Comparison of ENCODE assay signal across 12 cellular contexts in genomic region chrX:46710425-46710824, GRCh38. TPM values are rescaled to one million over a fixed set of nuclear protein-coding genes. Genes with fewer than 3 reads are reported as not detected.
DNase-seq lines count a peak whose midpoint lies in the region; ATAC-seq, FAIRE-seq and TF ChIP-seq lines count a peak whose summit lies in the region.
"Had no signal": no experiment of that assay in that cellular context is flagged by ENCODE, and none has a peak within 500 bp of the region (broad histone marks: within the 10 kb centered on the region; RNA-seq: fewer than 3 reads in every experiment).

No MANE protein-coding gene starts in this region.

- CTCF ChIA-PET in activated naive CD4-positive, alpha-beta T cell treated with anti-CD3 and anti-CD28 coated beads for 36 hours (lab: Charles Lee), result no interaction called here
- CTCF ChIA-PET in PC-9 (lab: Charles Lee) (no interaction called here), endothelial cell of umbilical vein (lab: Charles Lee) (no interaction called here)

- H3K9me2 ChIP-seq in PC-9 (ENCODE audit: insufficient read depth), result no peaks in the 10 kb centered on the region

- no TSS peak for BruUV-seq in PC-9 (replicated peaks; lab: Mats Ljungman, UMichigan)
- no TSS peak for BruUV-seq in endothelial cell of umbilical vein (replicated peaks; lab: Mats Ljungman, UMichigan)

- POLR2A ChIA-PET in PC-9 (lab: Charles Lee; ENCODE audit: unreplicated experiment), result no interaction called here
- POLR2A ChIA-PET in endothelial cell of umbilical vein (lab: Charles Lee), result no interaction called here

- H3K36me3 Mint-ChIP-seq in activated naive CD4-positive, alpha-beta T cell treated with anti-CD3 and anti-CD28 coated beads for 36 hours (ENCODE audit: low read depth), result no peaks in the 10 kb centered on the region
- H3K36me3 Mint-ChIP-seq: CD4-positive, CD25-positive, alpha-beta regulatory T cell had no signal

- dilution Hi-C loops in endothelial cell of umbilical vein (cut with MboI; ENCODE audit: extremely low pct_ligation_motif_present, low sequenced_read_pairs), result no loop called here

- intact Hi-C loops in activated naive CD4-positive, alpha-beta T cell treated with anti-CD3 and anti-CD28 coated beads for 36 hours (cut with micrococcal nuclease), result loop anchor here (5.0 kb wide), 3 partner anchors 37 to 82 kb away; no protein-coding TSS in a partner anchor
- intact Hi-C loops in PC-9 (cut with micrococcal nuclease; ENCODE audit: unreplicated experiment), result no loop called here
- intact Hi-C loops in endothelial cell of umbilical vein (cut with micrococcal nuclease), result no loop called here
- intact Hi-C loops in psoas muscle (cut with DNase I), result no loop called here
- intact Hi-C loops in left cardiac atrium (cut with DNase I), result no loop called here

- no peak for TF ChIP-seq POLR2A in endothelial cell of umbilical vein (IDR thresholded peaks at IDR 0.05; ENCODE audit: low read depth, low read length)

- peak overlapping the region; percentile 49 for H3K27ac ChIP-seq in PC-9
- H3K27ac ChIP-seq in endothelial cell of umbilical vein (ENCODE audit: insufficient read depth, low read depth, low read length), result no peak overlapping the region
- H3K27ac ChIP-seq in psoas muscle, result no peak overlapping the region

- H3K4me2 ChIP-seq in PC-9, result 0 out of 2 replicates have a peak overlapping the region, but pooled peaks have one; percentile 31
- no peak overlapping the region for H3K4me2 ChIP-seq in endothelial cell of umbilical vein (ENCODE audit: insufficient read depth, low read length)

- peak; percentile 17 for DNase-seq in activated naive CD4-positive, alpha-beta T cell treated with anti-CD3 and anti-CD28 coated beads for 36 hours
- DNase-seq in activated naive CD4-positive, alpha-beta T cell (lab: John Stamatoyannopoulos, UW), result no peak
- peak in 1 of 2 experiments; percentile 61 for DNase-seq in PC-9
- no peak for DNase-seq in endothelial cell of umbilical vein (ENCODE audit: low read depth, low spot score)
- DNase-seq in urothelium cell line (ENCODE audit: low spot score), result peak; percentile 5
- no peak for DNase-seq in psoas muscle
- no peak for DNase-seq in left cardiac atrium
- DNase-seq in GDM1 (lab: John Stamatoyannopoulos, UW), result no peak
- DNase-seq: activated CD8-positive, alpha-beta memory T cell treated with anti-CD3 and anti-CD28 coated beads, Interleukin-2, amount 50 U/mL, for 48 hours; CD4-positive, CD25-positive, alpha-beta regulatory T cell; H9 had no signal

- H3K36me3 ChIP-seq in PC-9 (ENCODE audit: low read depth) (no peaks in the 10 kb centered on the region), endothelial cell of umbilical vein (ENCODE audit: control insufficient read depth in 2 of 2, extremely low read depth in 1 of 2, insufficient read depth in 2 of 2, low read length in 2 of 2) (no peaks in the 10 kb centered on the region), psoas muscle (ENCODE audit: insufficient read depth in 1 of 2, low read depth in 1 of 2) (no peaks in the 10 kb centered on the region)

- peaks cover 7% of the 10 kb centered on the region; the same call in 1 of the 2 replicates for H3K4me1 ChIP-seq in PC-9 (replicated peaks; ENCODE audit: insufficient read depth)
- H3K4me1 ChIP-seq in endothelial cell of umbilical vein (ENCODE audit: control insufficient read depth, extremely low read depth, insufficient read depth, low read length), result no peaks in the 10 kb centered on the region
- no peaks in the 10 kb centered on the region for H3K4me1 ChIP-seq in psoas muscle

- no peak overlapping the region for H3K9ac ChIP-seq in endothelial cell of umbilical vein (replicated peaks; ENCODE audit: extremely low read depth, insufficient read depth, low read length)

- no peaks in the 10 kb centered on the region for H3K9me1 ChIP-seq in endothelial cell of umbilical vein (replicated peaks; ENCODE audit: control insufficient read depth, extremely low read depth, insufficient read depth, low read length)

- H3K9me3 ChIP-seq in PC-9 (ENCODE audit: insufficient read depth, low read depth), result no peaks in the 10 kb centered on the region
- H3K9me3 ChIP-seq in endothelial cell of umbilical vein (replicated peaks; ENCODE audit: control insufficient read depth, insufficient read depth, low read length), result no peaks in the 10 kb centered on the region
- H3K9me3 ChIP-seq in psoas muscle, result no peaks in the 10 kb centered on the region

- H3K79me2 ChIP-seq in PC-9 (ENCODE audit: low read depth) (peaks cover 33% of the 10 kb centered on the region), endothelial cell of umbilical vein (ENCODE audit: control insufficient read depth, insufficient read depth, low read length) (no peaks in the 10 kb centered on the region)

- WGBS in psoas muscle, 3 donors, result 38 to 58% (median 44%) methylated on average over 1 of the region's 1 CpG

- no peak overlapping the region for H3K4me3 ChIP-seq in PC-9
- H3K4me3 ChIP-seq in endothelial cell of umbilical vein (replicated peaks in 1 of 3; ENCODE audit: insufficient read depth in 1 of 3, low read depth in 1 of 3, low read length in 3 of 3), result no peak overlapping the region
- H3K4me3 ChIP-seq in psoas muscle, result no peak overlapping the region

- H3K27me3 ChIP-seq in PC-9 (ENCODE audit: insufficient read depth, low read depth) (no peaks in the 10 kb centered on the region), endothelial cell of umbilical vein (ENCODE audit: control insufficient read depth in 2 of 2, insufficient read depth in 2 of 2, low read length in 2 of 2) (no peaks in the 10 kb centered on the region), psoas muscle (ENCODE audit: insufficient read depth in 3 of 3, low read length in 2 of 3) (peaks cover 0 to 6% (median 0%) of the 10 kb centered on the region in 3 donors)

- FAIRE-seq in endothelial cell of umbilical vein (lab: Jason Lieb, UNC) (peak; percentile 42), urothelium cell line (lab: Jason Lieb, UNC) (no peak)

- H3K4me3 Mint-ChIP-seq in activated naive CD4-positive, alpha-beta T cell treated with anti-CD3 and anti-CD28 coated beads for 36 hours, result no peak overlapping the region
- H3K4me3 Mint-ChIP-seq: neural crest cell had no signal

- no peak for TF ChIP-seq CTCF in PC-9 (conservative IDR thresholded peaks at IDR 0.05)
- no peak for TF ChIP-seq CTCF in endothelial cell of umbilical vein (IDR thresholded peaks at IDR 0.05; ENCODE audit: extremely low read depth in 1 of 2, insufficient read depth in 1 of 2, low read depth in 1 of 2, low read length in 2 of 2)
- no peak for TF ChIP-seq CTCF in psoas muscle (IDR thresholded peaks at IDR 0.05)

- no peaks in the 10 kb centered on the region for H3K27me3 Mint-ChIP-seq in activated naive CD4-positive, alpha-beta T cell treated with anti-CD3 and anti-CD28 coated beads for 36 hours (ENCODE audit: low read depth)
- H3K27me3 Mint-ChIP-seq: CD4-positive, CD25-positive, alpha-beta regulatory T cell had no signal

- peak overlapping the region; percentile 61 for H3K27ac Mint-ChIP-seq in activated naive CD4-positive, alpha-beta T cell treated with anti-CD3 and anti-CD28 coated beads for 36 hours

- H2AFZ ChIP-seq in PC-9, result no peak overlapping the region
- H2AFZ ChIP-seq in endothelial cell of umbilical vein (ENCODE audit: low read depth, low read length), result no peak overlapping the region

- H3F3A ChIP-seq in PC-9 (ENCODE audit: insufficient read depth, low read depth), result peaks cover 8% of the 10 kb centered on the region; the same call in 1 of the 2 replicates

- peaks cover 64% of the 10 kb centered on the region for H3K4me1 Mint-ChIP-seq in activated naive CD4-positive, alpha-beta T cell treated with anti-CD3 and anti-CD28 coated beads for 36 hours (ENCODE audit: low read depth)

- no peaks in the 10 kb centered on the region for H4K20me1 ChIP-seq in PC-9 (ENCODE audit: insufficient read depth)
- no peaks in the 10 kb centered on the region for H4K20me1 ChIP-seq in endothelial cell of umbilical vein (replicated peaks; ENCODE audit: control insufficient read depth, extremely low read depth, insufficient read depth, low read length)

- ATAC-seq in psoas muscle (no peak), left cardiac atrium (no peak)

- no peaks in the 10 kb centered on the region for H3K9me3 Mint-ChIP-seq in activated naive CD4-positive, alpha-beta T cell treated with anti-CD3 and anti-CD28 coated beads for 36 hours
- H3K9me3 Mint-ChIP-seq: CD4-positive, CD25-positive, alpha-beta regulatory T cell had no signal

TF ChIP-seq in endothelial cell of umbilical vein, 7 proteins besides CTCF, POLR2A, EP300 and RAD21:
- TF ChIP-seq EZH2 (IDR thresholded peaks at IDR 0.05; ENCODE audit: borderline replicate concordance, low read depth, low read length, severe bottlenecking) (no peak), JUN (IDR thresholded peaks at IDR 0.05; ENCODE audit: borderline replicate concordance, insufficient read depth, insufficient read length, low read depth) (no peak), GATA2 (IDR thresholded peaks at IDR 0.05; ENCODE audit: insufficient read depth, insufficient read length, low read depth, low read length) (no peak), MYC (IDR thresholded peaks at IDR 0.05; ENCODE audit: low read depth, low read length) (no peak), FOS (IDR thresholded peaks at IDR 0.05; ENCODE audit: borderline replicate concordance, insufficient read depth, low read length) (no peak), MAX (IDR thresholded peaks at IDR 0.05; ENCODE audit: insufficient read depth, insufficient read length) (no peak), POLR2AphosphoS5 (IDR thresholded peaks at IDR 0.05; ENCODE audit: insufficient read depth, low read depth, low read length) (no peak)
TF ChIP-seq in endothelial cell of umbilical vein: peak in this region for 0.

RNA-seq across cellular contexts. Expression of gene SLC9A7, which starts 48.5 kb away (rescaled TPM):
- total RNA-seq in activated naive CD4-positive, alpha-beta T cell treated with anti-CD3 and anti-CD28 coated beads for 36 hours, result 10 to 100 TPM; 10.1 to 11.1 TPM
- total RNA-seq in PC-9 (2021), result 20.2 and 20.9 TPM in 2 replicates
- total RNA-seq in endothelial cell of umbilical vein, result 7.5 and 10.4 TPM in 2 replicates
- 3.5 and 4.6 TPM in 2 replicates for polyA plus RNA-seq in endothelial cell of umbilical vein
- 3.9 and 4.4 TPM in 2 replicates for polyA plus RNA-seq in endothelial cell of umbilical vein (2011; cell fraction: cytosol; rRNA removed)
- polyA plus RNA-seq in endothelial cell of umbilical vein (2011; cell fraction: nucleus; rRNA removed), result 5.4 and 7.2 TPM in 2 replicates
- 3.7 and 4.2 TPM in 2 replicates for polyA plus RNA-seq in endothelial cell of umbilical vein (2012)
- 21.9 and 29.7 TPM in 2 replicates for polyA minus RNA-seq in endothelial cell of umbilical vein
- polyA minus RNA-seq in endothelial cell of umbilical vein (2011; cell fraction: cytosol; rRNA and poly(A)+ RNA removed), result 5.1 TPM
- polyA minus RNA-seq in endothelial cell of umbilical vein (2011; cell fraction: nucleus; rRNA and poly(A)+ RNA removed), result 5.9 and 6.8 TPM in 2 replicates
- total RNA-seq in psoas muscle, result 10 to 100 TPM in 3 of 4 donors, 1 to 10 TPM in 1; 8.2 to 14.0 (median 11.1) TPM
- polyA plus RNA-seq in psoas muscle, result 1 to 10 TPM; 1.5 to 6.5 (median 5.3) TPM
- total RNA-seq in left cardiac atrium, result 1 to 10 TPM; 4.0 to 4.8 TPM

Comparison
In these comparisons a context has a peak if more than half of its experiments do, and no peak if none do; other contexts are left out.
1. DNase-seq: peak in activated naive CD4-positive, alpha-beta T cell treated with anti-CD3 and anti-CD28 coated beads for 36 hours (single experiment) and urothelium cell line (single experiment); none in activated naive CD4-positive, alpha-beta T cell (0 of 4), endothelial cell of umbilical vein (single experiment), psoas muscle (0 of 2), left cardiac atrium (single experiment) and GDM1 (single experiment).